ENCODE assay signal across 9 cellular contexts in the genomic region with DNA sequence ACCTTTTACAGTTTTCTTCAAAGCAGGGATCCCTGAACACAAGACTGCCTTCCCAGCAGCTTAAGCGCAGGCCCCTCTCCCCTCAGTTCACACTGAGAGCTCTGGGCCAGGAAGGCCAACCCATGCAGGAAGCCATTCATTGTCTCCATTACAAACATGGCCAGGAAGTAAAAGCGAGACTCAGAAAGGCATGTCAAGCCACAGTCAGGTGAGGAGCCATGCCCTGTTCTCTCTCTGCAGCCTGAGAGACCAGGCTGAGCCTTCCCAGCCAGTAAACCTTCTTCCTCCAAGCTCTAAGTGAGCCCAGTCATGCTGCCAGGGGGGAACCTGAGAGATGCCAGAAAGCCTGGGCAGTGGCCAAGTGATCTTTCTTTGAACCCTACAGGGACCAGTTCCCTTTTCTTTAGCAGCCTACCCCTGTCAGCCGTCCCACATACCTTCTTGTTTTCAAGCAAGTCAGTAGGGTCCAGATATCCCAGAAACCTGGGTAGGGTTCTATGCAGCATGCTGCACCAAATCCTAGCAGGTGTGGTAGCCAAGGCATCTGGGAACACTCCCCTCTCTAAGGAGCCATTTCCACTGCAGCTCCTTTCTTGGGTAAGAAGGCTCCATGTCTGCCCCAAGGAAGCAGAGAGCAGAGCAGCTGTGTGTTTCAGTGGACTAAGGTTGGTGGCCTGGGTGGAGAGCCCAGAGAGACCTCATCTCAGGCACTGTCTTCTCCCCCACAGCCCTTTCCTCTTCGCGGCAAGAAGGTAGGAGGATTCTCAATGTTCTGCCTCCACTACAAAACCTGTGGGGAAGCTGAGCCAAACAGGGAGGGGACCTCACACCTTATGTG. TPM values are rescaled to one million over a fixed set of nuclear protein-coding genes. Genes with fewer than 3 reads are reported as not detected.
DNase-seq lines count a peak whose midpoint lies in the region; ATAC-seq and TF ChIP-seq lines count a peak whose summit lies in the region.
"Had no signal": no experiment of that assay in that cellular context is flagged by ENCODE, and none has a peak within 500 bp of the region (broad histone marks: within the 10 kb centered on the region; RNA-seq: fewer than 3 reads in every experiment).

No MANE protein-coding gene starts in this region.

- no peaks in the 10 kb centered on the region for H3K4me1 ChIP-seq in hepatocyte (ENCODE audit: insufficient read depth)

- H2AFZ ChIP-seq in hepatocyte, result no peak overlapping the region

- H3K36me3 ChIP-seq in GM06990 (ENCODE audit: control insufficient read depth, insufficient read depth, low read length), result peaks cover 17% of the 10 kb centered on the region
- no peaks in the 10 kb centered on the region for H3K36me3 ChIP-seq in hepatocyte (replicated peaks; ENCODE audit: insufficient read depth, low read depth)

- H3K27me3 ChIP-seq in GM06990 (replicated peaks; ENCODE audit: control insufficient read depth, insufficient read depth, low read length) (no peaks in the 10 kb centered on the region), hepatocyte (peaks cover 5% of the 10 kb centered on the region)

- no peaks in the 10 kb centered on the region for H3K9me3 ChIP-seq in hepatocyte (ENCODE audit: low read depth)

- H3K4me3 ChIP-seq in GM06990 (replicated peaks; ENCODE audit: low read depth, low read length) (peak overlapping the region; percentile 70), NB4 (ENCODE audit: low read depth, low read length) (peak overlapping the region; percentile 80), skin epidermis (peak overlapping the region; percentile 10 to 36 (median 25)), hepatocyte (no peak overlapping the region)

- H3K79me2 ChIP-seq in hepatocyte, result no peaks in the 10 kb centered on the region

- ATAC-seq in GM21526 (IDR thresholded peaks at IDR 0.05; ENCODE audit: low FRiP score, unreplicated experiment), result peak; percentile 36
- ATAC-seq in HG02970 (IDR thresholded peaks at IDR 0.05; ENCODE audit: low FRiP score, unreplicated experiment), result no peak

- H4K20me1 ChIP-seq in hepatocyte (ENCODE audit: insufficient read depth, poor library complexity, severe bottlenecking), result no peaks in the 10 kb centered on the region

- no peak for TF ChIP-seq POLR2A in NB4 (IDR thresholded peaks at IDR 0.05; ENCODE audit: extremely low read depth, insufficient read length)

- H3K27ac ChIP-seq in adipose tissue (ENCODE audit: low read depth, low read length) (peak overlapping the region; percentile 30), skin epidermis (peak overlapping the region in 19 of 21 experiments; percentile 21 to 96 (median 74)), hepatocyte (no peak overlapping the region)

- WGBS in adipose tissue, 3 donors, result 39 to 70% (median 60%) methylated on average over 5 of the region's 5 CpGs
- 89% methylated on average over 5 of the region's 5 CpGs for WGBS in hepatocyte (ENCODE audit: low lambda C conversion rate, missing lambda C conversion rate)

- no peaks in the 10 kb centered on the region for H3K9me2 ChIP-seq in hepatocyte (replicated peaks; ENCODE audit: insufficient read depth)

- DNase-seq in GM06990 (ENCODE audit: extremely low read depth, insufficient read length) (peak; percentile 53), NB4 (ENCODE audit: low read depth) (peak; percentile 73), occipital lobe (lab: John Stamatoyannopoulos, UW) (no peak), hepatocyte (ENCODE audit: low spot score) (no peak)

- TF ChIP-seq CTCF in GM06990 (IDR thresholded peaks at IDR 0.05; ENCODE audit: insufficient read depth, low read length, poor library complexity, severe bottlenecking), result no peak
- TF ChIP-seq CTCF in NB4 (IDR thresholded peaks at IDR 0.05; ENCODE audit: low read depth, low read length), result no peak
- no peak for TF ChIP-seq CTCF in hepatocyte (IDR thresholded peaks at IDR 0.05; ENCODE audit: poor library complexity)

- H3K4me2 ChIP-seq in hepatocyte, result no peak overlapping the region

RNA-seq across cellular contexts. Expression of gene TRAF3IP3, which starts 1.0 kb away (rescaled TPM):
- polyA plus RNA-seq in adipose tissue (1 to 10 TPM in 2 of 3 donors, under 1 TPM in 1; 0.22 to 6.3 (median 1.8) TPM), hepatocyte (0.16 TPM in 1 of 2 replicates, not detected in the other)
- total RNA-seq in occipital lobe (0.47 TPM), hepatocyte (0.13 and 0.20 TPM in 2 replicates)
- total RNA-seq: neural crest cell had no signal

RNA-seq across cellular contexts. Expression of gene C1orf74, which starts 27.5 kb away (rescaled TPM):
- polyA plus RNA-seq in adipose tissue (under 1 TPM; 0.22 to 0.56 (median 0.44) TPM), hepatocyte (2.2 and 2.7 TPM in 2 replicates)
- total RNA-seq in occipital lobe (2.8 TPM), hepatocyte (3.3 and 3.8 TPM in 2 replicates)

RNA-seq across cellular contexts. Expression of gene IRF6, which starts 49.1 kb away (rescaled TPM):
- 10 to 100 TPM in 1 of 3 donors, 1 to 10 TPM in 2; 1.8 to 10.4 (median 2.0) TPM for polyA plus RNA-seq in adipose tissue
- total RNA-seq in occipital lobe, result 0.31 TPM
- 34.2 and 35.3 TPM in 2 replicates for total RNA-seq in hepatocyte
- polyA plus RNA-seq in hepatocyte, result 21.3 and 31.0 TPM in 2 replicates

RNA-seq across cellular contexts. Expression of gene HSD11B1, which starts 52.2 kb away (rescaled TPM):
- polyA plus RNA-seq in adipose tissue, result 10 to 100 TPM in 1 of 3 donors, 1 to 10 TPM in 2; 1.3 to 17.5 (median 4.9) TPM
- not detected for total RNA-seq in occipital lobe
- 1.7 and 2.1 TPM in 2 replicates for total RNA-seq in hepatocyte
- not detected in 2 replicates for polyA plus RNA-seq in hepatocyte
- total RNA-seq: neural crest cell had no signal

Comparison
In these comparisons a context has a peak if more than half of its experiments do, and no peak if none do; other contexts are left out.
1. DNase-seq: peak in GM06990 (single experiment) and NB4 (single experiment); none in occipital lobe (single experiment) and hepatocyte (single experiment).
2. RNA of gene IRF6, which starts 49.1 kb away (total RNA-seq): 34.2 to 35.3 TPM in hepatocyte; 0.31 TPM in occipital lobe (single experiment); every median in the first group is over 10 times any median in the second.